8 cellular contexts compared by ENCODE assay signal in the genomic region with DNA sequence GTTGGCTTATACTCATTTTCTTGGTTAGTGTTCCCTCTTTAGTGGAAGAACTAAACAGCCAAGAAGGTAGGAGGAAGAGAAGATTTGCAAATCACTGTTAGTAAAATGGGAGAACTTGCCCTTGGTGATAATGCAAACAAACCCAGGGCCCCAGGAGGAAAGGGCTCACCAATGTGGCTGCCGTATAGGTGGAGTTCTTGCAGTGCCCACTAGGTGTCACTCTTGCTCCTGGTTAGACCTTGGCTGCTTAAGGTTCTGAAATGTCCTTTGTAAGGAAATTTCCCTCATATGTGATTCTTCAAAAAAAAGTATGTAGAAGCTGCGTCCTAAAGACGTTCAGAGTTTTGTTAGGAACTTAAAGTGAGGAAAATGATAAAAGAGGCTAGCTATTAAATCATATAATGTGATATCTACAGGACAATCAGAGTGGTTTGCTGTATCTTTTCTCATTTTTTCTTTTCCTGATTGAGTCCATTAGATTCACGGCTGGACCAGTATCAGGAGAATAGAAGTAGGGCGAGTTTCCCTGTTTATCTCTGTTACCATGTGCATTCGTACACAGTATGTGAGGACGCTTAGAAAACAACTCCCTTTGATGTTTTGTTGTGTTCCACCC. TPM values are rescaled to one million over a fixed set of nuclear protein-coding genes. Genes with fewer than 3 reads are reported as not detected.
DNase-seq lines count a peak whose midpoint lies in the region; ATAC-seq and TF ChIP-seq lines count a peak whose summit lies in the region.

No MANE protein-coding gene starts in this region.

- peak; percentile 53 to 75 (median 63) for TF ChIP-seq CTCF in uterus (IDR thresholded peaks at IDR 0.05)

- no peak overlapping the region for H3K27ac ChIP-seq in uterus

- H3K4me3 ChIP-seq in uterus: no peak overlapping the region

- in situ Hi-C loops in KBM-7 (cut with MboI; ENCODE audit: low pct_unique_long_range_greater_than_20kb, low sequenced_read_pairs): loop anchor here (25.0 kb wide), 1 partner anchor 122 kb away; no protein-coding TSS in a partner anchor

- no peaks in the 10 kb centered on the region for H3K36me3 ChIP-seq in uterus

- TF ChIP-seq POLR2A in Raji (IDR thresholded peaks at IDR 0.05; ENCODE audit: insufficient read depth, low read depth, low read length): 0 out of 2 replicates have a peak, but pooled peaks have one; percentile 39
- TF ChIP-seq POLR2A in uterus (IDR thresholded peaks at IDR 0.05): no peak

- ATAC-seq in GM21529 (IDR thresholded peaks at IDR 0.05; ENCODE audit: unreplicated experiment): peak; percentile 88

- no peaks in the 10 kb centered on the region for H3K4me1 ChIP-seq in uterus

- no peaks in the 10 kb centered on the region for H3K27me3 ChIP-seq in uterus

- intact Hi-C loops in posterior cingulate gyrus (cut with DNase I) (no loop called here), uterus (cut with DNase I; ENCODE audit: low total_unique reads) (no loop called here)

- no peaks in the 10 kb centered on the region for H3K9me3 ChIP-seq in uterus

- peak; percentile 64 for DNase-seq in Daoy (ENCODE audit: low read depth)
- peak; percentile 81 for DNase-seq in KBM-7
- peak; percentile 89 for DNase-seq in activated effector memory CD4-positive, alpha-beta T cell treated with anti-CD3 and anti-CD28 coated beads, Interleukin-2, amount 50 U/mL, for 16 hours
- DNase-seq in globus pallidus (ENCODE audit: low spot score): peak; percentile 45
- DNase-seq in posterior cingulate gyrus: peak; percentile 51 to 92 (median 75)
- peak; percentile 42 to 46 for DNase-seq in uterus

RNA-seq across cellular contexts. Expression of gene RPIA, which starts 48.6 kb away (rescaled TPM):
- total RNA-seq in Daoy (2014; rRNA removed; shearing (Covaris generic)): 3.2 and 7.6 TPM in 2 replicates
- total RNA-seq in uterus: 10 to 100 TPM in 2 of 4 donors, 1 to 10 TPM in 1, under 1 TPM in 1; 0.29 to 19.4 (median 8.8) TPM
